In genomic region chr1:14535619-14536355, GRCh38 we compare ENCODE assay signal across 1 cellular context.
TF ChIP-seq lines count a peak whose summit lies in the region.

No MANE protein-coding gene starts in this region.

TF ChIP-seq in HepG2, 621 proteins besides CTCF, POLR2A, EP300 and RAD21 (continued from another document and continues in another):
- TF ChIP-seq ATF5 (CRISPR knock-in tag; IDR thresholded peaks at IDR 0.05; ENCODE audit: low read depth) (no peak), ZNF329 (CRISPR knock-in tag; IDR thresholded peaks at IDR 0.05; ENCODE audit: low read depth) (no peak), SOX6 (IDR thresholded peaks at IDR 0.05) (no peak), SOX6 (CRISPR knock-in tag; IDR thresholded peaks at IDR 0.05) (peak; percentile 41; the same call in 1 of the 2 replicates), ZNF691 (CRISPR knock-in tag; IDR thresholded peaks at IDR 0.05; ENCODE audit: borderline replicate concordance, low read depth) (no peak), JARID2 (CRISPR knock-in tag; IDR thresholded peaks at IDR 0.05; ENCODE audit: insufficient replicate concordance) (no peak), ZUFSP (CRISPR knock-in tag; IDR thresholded peaks at IDR 0.05; ENCODE audit: borderline replicate concordance) (no peak), NFE2L1 (CRISPR knock-in tag; IDR thresholded peaks at IDR 0.05; ENCODE audit: borderline replicate concordance) (no peak), BRCA1 (CRISPR knock-in tag; IDR thresholded peaks at IDR 0.05) (no peak), ZNF460 (CRISPR knock-in tag; IDR thresholded peaks at IDR 0.05; ENCODE audit: borderline replicate concordance) (no peak), SOX5 (CRISPR knock-in tag; IDR thresholded peaks at IDR 0.05; ENCODE audit: borderline replicate concordance) (0 out of 2 replicates have a peak, but pooled peaks have one; percentile 21), SNAPC4 (CRISPR knock-in tag; IDR thresholded peaks at IDR 0.05) (no peak), LCORL (IDR thresholded peaks at IDR 0.05) (peak; percentile 69; the same call in 1 of the 2 replicates), LCORL (CRISPR knock-in tag; IDR thresholded peaks at IDR 0.05) (no peak; the same call in 1 of the 2 replicates), ZSCAN20 (CRISPR knock-in tag; IDR thresholded peaks at IDR 0.05; ENCODE audit: borderline replicate concordance) (no peak), ATF7 (IDR thresholded peaks at IDR 0.05) (no peak), ATF7 (CRISPR knock-in tag; IDR thresholded peaks at IDR 0.05) (no peak), ZNF18 (CRISPR knock-in tag; IDR thresholded peaks at IDR 0.05; ENCODE audit: insufficient replicate concordance) (no peak), GATAD1 (CRISPR knock-in tag; IDR thresholded peaks at IDR 0.05) (no peak), ZNF644 (CRISPR knock-in tag; IDR thresholded peaks at IDR 0.05; ENCODE audit: low read depth) (peak; percentile 91), AGO2 (optimal IDR thresholded peaks at IDR 0.05; ENCODE audit: low read depth, low read length) (no peak), ZNF598 (CRISPR knock-in tag; IDR thresholded peaks at IDR 0.05; ENCODE audit: borderline replicate concordance) (no peak), TARDBP (CRISPR knock-in tag; IDR thresholded peaks at IDR 0.05) (no peak), HBP1 (CRISPR knock-in tag; IDR thresholded peaks at IDR 0.05; ENCODE audit: low read depth) (no peak), GMEB2 (CRISPR knock-in tag; IDR thresholded peaks at IDR 0.05; ENCODE audit: low read depth) (no peak), NFE2 (CRISPR knock-in tag; IDR thresholded peaks at IDR 0.05) (no peak), SNRNP70 (IDR thresholded peaks at IDR 0.05; ENCODE audit: low read depth, low read length) (no peak), ZNF335 (CRISPR knock-in tag; IDR thresholded peaks at IDR 0.05) (no peak), ATF1 (CRISPR knock-in tag; IDR thresholded peaks at IDR 0.05) (no peak), ZBTB10 (CRISPR knock-in tag; IDR thresholded peaks at IDR 0.05; ENCODE audit: borderline replicate concordance) (no peak), FOXK2 (IDR thresholded peaks at IDR 0.05) (0 out of 2 replicates have a peak, but pooled peaks have one; percentile 17), ZNF256 (CRISPR knock-in tag; conservative IDR thresholded peaks at IDR 0.05) (no peak), TAF1 (CRISPR knock-in tag; IDR thresholded peaks at IDR 0.05) (no peak), AHDC1 (CRISPR knock-in tag; IDR thresholded peaks at IDR 0.05; ENCODE audit: borderline replicate concordance) (peak; percentile 70; the same call in 1 of the 2 replicates), ZNF652 (CRISPR knock-in tag; IDR thresholded peaks at IDR 0.05; ENCODE audit: borderline replicate concordance, low read depth) (no peak), SPEN (CRISPR knock-in tag; IDR thresholded peaks at IDR 0.05; ENCODE audit: low read depth) (no peak)
